ENCODE assay signal across 29 cellular contexts in the genomic region with DNA sequence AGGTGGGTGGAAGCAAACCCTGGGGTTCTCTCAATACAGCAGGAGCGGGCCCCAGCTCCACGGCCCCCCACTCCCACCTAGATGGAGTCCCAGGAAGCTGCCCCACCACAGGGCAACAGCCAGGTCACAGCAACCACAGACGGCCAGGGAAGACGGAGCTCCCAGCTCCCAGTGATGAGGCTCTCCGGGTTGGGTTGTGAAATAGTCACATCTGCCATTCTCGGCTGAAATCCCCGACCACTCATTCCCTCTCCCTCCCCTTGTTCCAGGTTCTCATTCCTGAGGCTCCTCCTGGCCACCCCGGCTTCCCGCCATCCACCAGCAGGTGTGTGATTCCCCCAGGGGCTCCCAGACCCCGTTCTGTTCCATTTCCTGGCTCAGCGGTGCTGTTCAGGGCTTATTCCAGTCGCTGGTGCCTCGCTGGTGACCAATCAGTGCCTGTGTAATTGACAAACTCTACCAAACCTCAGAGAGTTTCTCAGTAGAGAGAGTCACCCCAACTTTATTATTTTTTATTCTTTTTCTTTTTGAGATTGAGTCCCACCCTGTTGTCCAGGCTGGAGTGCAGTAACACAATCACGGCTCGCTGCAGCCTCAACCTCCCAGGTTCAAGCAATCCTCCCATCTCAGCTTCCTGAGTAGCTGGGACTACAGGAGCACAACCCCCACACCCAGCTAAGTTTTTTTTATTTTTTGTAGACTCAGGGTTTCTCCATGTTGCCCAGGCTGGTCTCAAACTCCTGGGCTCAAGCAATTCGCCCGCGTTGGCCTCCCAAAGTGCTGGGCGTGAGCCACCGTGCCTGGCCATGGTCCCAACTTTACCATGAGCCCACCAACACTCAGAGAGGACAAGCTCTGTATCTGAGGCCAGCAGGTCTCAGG.
"Had no signal": no experiment of that assay in that cellular context is flagged by ENCODE, and none has a peak within 500 bp of the region (broad histone marks: within the 10 kb centered on the region; RNA-seq: fewer than 3 reads in every experiment).

No MANE protein-coding gene starts in this region.

- H3K27me3 Mint-ChIP-seq: activated CD4-positive, alpha-beta memory T cell treated with anti-CD3 and anti-CD28 coated beads, Interleukin-2, amount 10 ng/mL, durations not matched to agents 7 days and 5 days; activated naive CD4-positive, alpha-beta T cell treated with anti-CD3 and anti-CD28 coated beads, Interleukin-2, amount 50 U/mL, for 24 hours; brain had no signal

- H3K27me3 ChIP-seq: hepatocyte, neutrophil, right lobe of liver had no signal

- H3K36me3 Mint-ChIP-seq: activated naive CD4-positive, alpha-beta T cell treated with anti-CD3 and anti-CD28 coated beads, Interleukin-2, amount 50 U/mL, for 24 hours; brain; immature natural killer cell; mesothelial cell of epicardium; naive thymus-derived CD8-positive, alpha-beta T cell; stimulated activated naive B cell treated with anti-CD40 and anti-IgM and Interleukin-4, amounts not matched to agents 10 μg/mL and 1 μg/mL and 100 μg/mL, for 72 hours had no signal

- H2AFZ ChIP-seq: hepatocyte, parathyroid adenoma had no signal

- H3K4me2 ChIP-seq: hepatocyte, smooth muscle cell had no signal

- H3K27ac Mint-ChIP-seq: activated CD4-positive, alpha-beta memory T cell treated with anti-CD3 and anti-CD28 coated beads, Interleukin-2, amount 10 ng/mL, durations not matched to agents 7 days and 5 days; activated naive CD4-positive, alpha-beta T cell treated with anti-CD3 and anti-CD28 coated beads, Interleukin-2, amount 50 U/mL, for 24 hours; activated T-cell treated with anti-CD3 and anti-CD28 coated beads, Interleukin-2, amount 50 U/mL, for 72 hours; immature natural killer cell; mesothelial cell of epicardium; naive thymus-derived CD8-positive, alpha-beta T cell; stimulated activated naive B cell treated with anti-CD40 and anti-IgM and Interleukin-4, amounts not matched to agents 10 μg/mL and 1 μg/mL and 100 μg/mL, for 72 hours; T-helper 17 cell had no signal

- H3K9me3 ChIP-seq: left ventricle myocardium inferior, neutrophil, right lobe of liver had no signal

- ATAC-seq: activated T-cell treated with anti-CD3 and anti-CD28 coated beads, Interleukin-2, amount 50 U/mL, for 72 hours; naive thymus-derived CD8-positive, alpha-beta T cell; right lobe of liver; stimulated activated naive B cell treated with anti-CD40 and anti-IgM and Interleukin-4, amounts not matched to agents 10 μg/mL and 1 μg/mL and 100 μg/mL, for 72 hours; T-helper 17 cell had no signal

- H3K4me3 Mint-ChIP-seq: activated CD4-positive, alpha-beta memory T cell treated with anti-CD3 and anti-CD28 coated beads, Interleukin-2, amount 10 ng/mL, durations not matched to agents 7 days and 5 days; activated naive CD4-positive, alpha-beta T cell treated with anti-CD3 and anti-CD28 coated beads, Interleukin-2, amount 50 U/mL, for 24 hours; activated T-cell treated with anti-CD3 and anti-CD28 coated beads, Interleukin-2, amount 50 U/mL, for 72 hours; brain; immature natural killer cell; mesothelial cell of epicardium; naive thymus-derived CD8-positive, alpha-beta T cell; stimulated activated naive B cell treated with anti-CD40 and anti-IgM and Interleukin-4, amounts not matched to agents 10 μg/mL and 1 μg/mL and 100 μg/mL, for 72 hours; T-helper 17 cell had no signal

- H3K27ac ChIP-seq: hepatocyte, left ventricle myocardium inferior, neutrophil, parathyroid adenoma, right lobe of liver had no signal

- H3K4me3 ChIP-seq: hepatocyte, left ventricle myocardium inferior, right lobe of liver, smooth muscle cell had no signal

- DNase-seq: activated CD4-positive, alpha-beta memory T cell treated with anti-CD3 and anti-CD28 coated beads, Interleukin-2, amount 10 ng/mL, durations not matched to agents 7 days and 5 days; activated CD4-positive, alpha-beta T cell treated with anti-CD3 and anti-CD28 coated beads for 48 hours; activated CD4-positive, CD25-positive, alpha-beta regulatory T cell; activated gamma-delta T cell; activated T-cell treated with anti-CD3 and anti-CD28 coated beads, Interleukin-2, amount 50 U/mL, for 72 hours; anterior cingulate cortex; caudate nucleus; dermis blood vessel endothelial cell; effector memory CD4-positive, alpha-beta T cell; foreskin melanocyte; immature natural killer cell; left ventricle myocardium inferior; mammary epithelial cell; stimulated activated CD4-positive, alpha-beta T cell treated with anti-CD3 and anti-CD28 coated beads, Interleukin-15, amount 100 ng/mL, for 24 hours; stimulated activated CD4-positive, alpha-beta T cell treated with anti-CD3 and anti-CD28 coated beads, Interleukin-2, amount 100 ng/mL, for 48 hours; stimulated activated CD8-positive, alpha-beta memory T cell treated with anti-CD3 and anti-CD28 coated beads, Interleukin-4, amount 100 ng/mL, for 48 hours; stimulated activated naive B cell treated with anti-CD40 and anti-IgM and Interleukin-4, amounts not matched to agents 10 μg/mL and 1 μg/mL and 100 μg/mL, for 72 hours; SW 1271; T-helper 17 cell; trophoblast cell had no signal

- H3K9me3 Mint-ChIP-seq: activated CD4-positive, alpha-beta memory T cell treated with anti-CD3 and anti-CD28 coated beads, Interleukin-2, amount 10 ng/mL, durations not matched to agents 7 days and 5 days; activated naive CD4-positive, alpha-beta T cell treated with anti-CD3 and anti-CD28 coated beads, Interleukin-2, amount 50 U/mL, for 24 hours; activated T-cell treated with anti-CD3 and anti-CD28 coated beads, Interleukin-2, amount 50 U/mL, for 72 hours; immature natural killer cell; mesothelial cell of epicardium; naive thymus-derived CD8-positive, alpha-beta T cell; stimulated activated naive B cell treated with anti-CD40 and anti-IgM and Interleukin-4, amounts not matched to agents 10 μg/mL and 1 μg/mL and 100 μg/mL, for 72 hours had no signal

- H3K36me3 ChIP-seq: left ventricle myocardium inferior, neutrophil, right lobe of liver had no signal

- H3K4me1 Mint-ChIP-seq: activated CD4-positive, alpha-beta memory T cell treated with anti-CD3 and anti-CD28 coated beads, Interleukin-2, amount 10 ng/mL, durations not matched to agents 7 days and 5 days; activated naive CD4-positive, alpha-beta T cell treated with anti-CD3 and anti-CD28 coated beads, Interleukin-2, amount 50 U/mL, for 24 hours; immature natural killer cell; naive thymus-derived CD8-positive, alpha-beta T cell; stimulated activated naive B cell treated with anti-CD40 and anti-IgM and Interleukin-4, amounts not matched to agents 10 μg/mL and 1 μg/mL and 100 μg/mL, for 72 hours; T-helper 17 cell had no signal

- H3K4me1 ChIP-seq: left ventricle myocardium inferior, parathyroid adenoma had no signal

- H3K9ac ChIP-seq: parathyroid adenoma had no signal
